In genomic region chr11:36619502-36619901, GRCh38 we compare ENCODE assay signal across 13 cellular contexts. TPM values are rescaled to one million over a fixed set of nuclear protein-coding genes. Genes with fewer than 3 reads are reported as not detected.
DNase-seq lines count a peak whose midpoint lies in the region; ATAC-seq and TF ChIP-seq lines count a peak whose summit lies in the region.
"Had no signal": no experiment of that assay in that cellular context is flagged by ENCODE, and none has a peak within 500 bp of the region (broad histone marks: within the 10 kb centered on the region; RNA-seq: fewer than 3 reads in every experiment).

No MANE protein-coding gene starts in this region.

- TF ChIP-seq CTCF in GM12865 (IDR thresholded peaks at IDR 0.05; ENCODE audit: insufficient read depth, low read depth, low read length, missing control alignments): no peak
- TF ChIP-seq CTCF in dorsolateral prefrontal cortex (IDR thresholded peaks at IDR 0.05 in 54 of 56, conservative IDR thresholded peaks at IDR 0.05 in 2 of 56; ENCODE audit: low read depth in 1 of 56, partially characterized antibody in 56 of 56): no peak
- no peak for TF ChIP-seq CTCF in parathyroid adenoma (IDR thresholded peaks at IDR 0.05)
- TF ChIP-seq CTCF in activated CD8-positive, alpha-beta T cell treated with anti-CD3 and anti-CD28 coated beads for 36 hours (IDR thresholded peaks at IDR 0.05): no peak
- no peak for TF ChIP-seq CTCF in neural progenitor cell (IDR thresholded peaks at IDR 0.05)

- POLR2A ChIA-PET in activated CD8-positive, alpha-beta T cell treated with anti-CD3 and anti-CD28 coated beads for 36 hours (lab: Charles Lee): no interaction called here

- no peaks in the 10 kb centered on the region for H3K4me1 Mint-ChIP-seq in activated CD8-positive, alpha-beta T cell treated with anti-CD3 and anti-CD28 coated beads for 36 hours (ENCODE audit: low read depth)
- no peaks in the 10 kb centered on the region for H3K4me1 Mint-ChIP-seq in neural progenitor cell
- H3K4me1 Mint-ChIP-seq: activated naive CD8-positive, alpha-beta T cell treated with anti-CD3 and anti-CD28 coated beads for 36 hours; GM23338 had no signal

- H3K9ac ChIP-seq in parathyroid adenoma (no peak overlapping the region), neural progenitor cell (no peak overlapping the region)

- H3K27ac ChIP-seq in dorsolateral prefrontal cortex (peak overlapping the region in 6 of 59 donors; percentile 6 to 56 (median 30)), parathyroid adenoma (no peak overlapping the region), neural progenitor cell (no peak overlapping the region)

- no peaks in the 10 kb centered on the region for H3K36me3 Mint-ChIP-seq in activated CD8-positive, alpha-beta T cell treated with anti-CD3 and anti-CD28 coated beads for 36 hours (ENCODE audit: low read depth)
- H3K36me3 Mint-ChIP-seq in neural progenitor cell: no peaks in the 10 kb centered on the region
- H3K36me3 Mint-ChIP-seq: activated naive CD8-positive, alpha-beta T cell treated with anti-CD3 and anti-CD28 coated beads for 36 hours had no signal

- H3K4me2 ChIP-seq in parathyroid adenoma (ENCODE audit: low read length) (peak overlapping the region; percentile 31), neural progenitor cell (no peak overlapping the region)
- H3K4me2 ChIP-seq: GM23338 had no signal

- no peaks in the 10 kb centered on the region for H3K9me3 Mint-ChIP-seq in activated CD8-positive, alpha-beta T cell treated with anti-CD3 and anti-CD28 coated beads for 36 hours
- H3K9me3 Mint-ChIP-seq in neural progenitor cell: no peaks in the 10 kb centered on the region
- H3K9me3 Mint-ChIP-seq: activated naive CD8-positive, alpha-beta T cell treated with anti-CD3 and anti-CD28 coated beads for 36 hours; GM23338; T-helper 2 cell treated with Interferon-gamma antibody and Interleukin-4, amounts not matched to agents 5 μg/mL and 100 μg/mL, for 36 hours had no signal

- H3K27ac Mint-ChIP-seq in activated CD8-positive, alpha-beta T cell treated with anti-CD3 and anti-CD28 coated beads for 36 hours: no peak overlapping the region
- H3K27ac Mint-ChIP-seq in neural progenitor cell: no peak overlapping the region
- H3K27ac Mint-ChIP-seq: activated naive CD8-positive, alpha-beta T cell treated with anti-CD3 and anti-CD28 coated beads for 36 hours; GM23338; T-helper 2 cell treated with Interferon-gamma antibody and Interleukin-4, amounts not matched to agents 5 μg/mL and 100 μg/mL, for 36 hours had no signal

- no peak overlapping the region for H3K4me3 ChIP-seq in GM12865 (ENCODE audit: low read depth, low read length)
- peak overlapping the region in 30 of 59 donors; percentile 0 to 43 (median 18) for H3K4me3 ChIP-seq in dorsolateral prefrontal cortex
- H3K4me3 ChIP-seq in parathyroid adenoma (ENCODE audit: low read depth, low read length): no peak overlapping the region
- no peak overlapping the region for H3K4me3 ChIP-seq in neural progenitor cell
- H3K4me3 ChIP-seq: GM23338 had no signal

- H2AFZ ChIP-seq in parathyroid adenoma (no peak overlapping the region), neural progenitor cell (replicated peaks) (no peak overlapping the region)
- H2AFZ ChIP-seq: GM23338 had no signal

- intact Hi-C loops in dorsolateral prefrontal cortex (cut with DNase I): no loop called here
- intact Hi-C loops in activated CD8-positive, alpha-beta T cell treated with anti-CD3 and anti-CD28 coated beads for 36 hours (cut with micrococcal nuclease): no loop called here

- no peaks in the 10 kb centered on the region for H4K20me1 ChIP-seq in neural progenitor cell (ENCODE audit: low read depth)

- H3K27me3 Mint-ChIP-seq in activated CD8-positive, alpha-beta T cell treated with anti-CD3 and anti-CD28 coated beads for 36 hours: peaks cover 9% of the 10 kb centered on the region
- no peaks in the 10 kb centered on the region for H3K27me3 Mint-ChIP-seq in neural progenitor cell (ENCODE audit: insufficient read depth, low read depth)

- H3K9me3 ChIP-seq in parathyroid adenoma (ENCODE audit: control insufficient read depth, low read length) (no peaks in the 10 kb centered on the region), neural progenitor cell (ENCODE audit: low read depth) (no peaks in the 10 kb centered on the region)

- H3K4me1 ChIP-seq in parathyroid adenoma (no peaks in the 10 kb centered on the region), neural progenitor cell (no peaks in the 10 kb centered on the region)

- H3K79me2 ChIP-seq in parathyroid adenoma (no peaks in the 10 kb centered on the region), neural progenitor cell (ENCODE audit: low read depth) (no peaks in the 10 kb centered on the region)

- no peaks in the 10 kb centered on the region for H3K36me3 ChIP-seq in parathyroid adenoma (ENCODE audit: control insufficient read depth, insufficient read depth, low read length)
- H3K36me3 ChIP-seq in neural progenitor cell: no peaks in the 10 kb centered on the region

- peak; percentile 22 for DNase-seq in GM12865 (ENCODE audit: low read depth)
- peak; percentile 14 for DNase-seq in NCI-H82 treated with DMSO at 0.1 percent for 48 hours (lab: John Stamatoyannopoulos, UW; ENCODE audit: unreplicated experiment)
- DNase-seq in dorsolateral prefrontal cortex: peak in 1 of 10 donors; percentile 19
- DNase-seq in activated CD8-positive, alpha-beta T cell treated with anti-CD3 and anti-CD28 coated beads for 36 hours: no peak
- no peak for DNase-seq in neural progenitor cell (ENCODE audit: low spot score)
- DNase-seq: activated naive CD8-positive, alpha-beta T cell treated with anti-CD3 and anti-CD28 coated beads for 36 hours; naive B cell; PC-3 had no signal

- H3K27me3 ChIP-seq in dorsolateral prefrontal cortex (no peaks in the 10 kb centered on the region), parathyroid adenoma (ENCODE audit: control insufficient read depth, insufficient read depth, low read length) (no peaks in the 10 kb centered on the region), neural progenitor cell (no peaks in the 10 kb centered on the region)

- ATAC-seq in GM19455 (IDR thresholded peaks at IDR 0.05; ENCODE audit: unreplicated experiment) (no peak), HG02588 (IDR thresholded peaks at IDR 0.05; ENCODE audit: unreplicated experiment) (no peak)
- ATAC-seq in activated CD8-positive, alpha-beta T cell treated with anti-CD3 and anti-CD28 coated beads for 36 hours: no peak
- ATAC-seq: GM23338, PC-3 had no signal

- H3F3A ChIP-seq in neural progenitor cell (ENCODE audit: low read depth): no peaks in the 10 kb centered on the region

- no peak overlapping the region for H3K4me3 Mint-ChIP-seq in activated CD8-positive, alpha-beta T cell treated with anti-CD3 and anti-CD28 coated beads for 36 hours
- no peak overlapping the region for H3K4me3 Mint-ChIP-seq in neural progenitor cell
- H3K4me3 Mint-ChIP-seq: activated naive CD8-positive, alpha-beta T cell treated with anti-CD3 and anti-CD28 coated beads for 36 hours; GM23338; T-helper 2 cell treated with Interferon-gamma antibody and Interleukin-4, amounts not matched to agents 5 μg/mL and 100 μg/mL, for 36 hours had no signal

- CTCF ChIA-PET in activated CD8-positive, alpha-beta T cell treated with anti-CD3 and anti-CD28 coated beads for 36 hours (lab: Charles Lee): interaction anchor here (3.9 kb wide), 1 partner anchor 56 kb away, joined by 16 read pairs; no protein-coding TSS in a partner anchor

RNA-seq across cellular contexts. Expression of gene RAG2, which starts 21.5 kb away (rescaled TPM):
- 1 to 10 TPM in 1 of 120 experiments, under 1 TPM in 5, not detected in 114; 0.19 to 1.6 (median 0.27) TPM for total RNA-seq in dorsolateral prefrontal cortex
- total RNA-seq in activated CD8-positive, alpha-beta T cell treated with anti-CD3 and anti-CD28 coated beads for 36 hours: not detected
- 0.06 and 0.15 TPM in 2 replicates for total RNA-seq in neural progenitor cell (ENCODE audit: low replicate concordance)
- total RNA-seq: activated naive CD8-positive, alpha-beta T cell treated with anti-CD3 and anti-CD28 coated beads for 36 hours; GM23338; PC-3 had no signal

RNA-seq across cellular contexts. Expression of gene IFTAP, which starts 25.2 kb away (rescaled TPM):
- 10 to 100 TPM; 18.6 to 50.1 (median 32.4) TPM for total RNA-seq in dorsolateral prefrontal cortex
- 1 to 10 TPM; 2.3 to 3.6 TPM for total RNA-seq in activated CD8-positive, alpha-beta T cell treated with anti-CD3 and anti-CD28 coated beads for 36 hours
- total RNA-seq in neural progenitor cell (ENCODE audit: low replicate concordance): 63.5 and 112 TPM in 2 replicates

RNA-seq across cellular contexts. Expression of gene RAG1, which starts 51.7 kb away (rescaled TPM):
- total RNA-seq in dorsolateral prefrontal cortex (1 to 10 TPM in 51 of 120 experiments, under 1 TPM in 69; 0.14 to 3.4 (median 0.92) TPM), neural progenitor cell (ENCODE audit: low replicate concordance) (0.62 and 0.84 TPM in 2 replicates)
- total RNA-seq in activated CD8-positive, alpha-beta T cell treated with anti-CD3 and anti-CD28 coated beads for 36 hours: under 1 TPM; 0.16 to 0.36 TPM

Comparison
In these comparisons a context has a peak if more than half of its experiments do, and no peak if none do; other contexts are left out.
1. DNase-seq: peak in GM12865 (single experiment) and NCI-H82 treated with DMSO at 0.1 percent for 48 hours (single experiment); none in activated CD8-positive, alpha-beta T cell treated with anti-CD3 and anti-CD28 coated beads for 36 hours (single experiment) and neural progenitor cell (single experiment).
2. H3K4me3 ChIP-seq: peak in dorsolateral prefrontal cortex (30 of 59); none in GM12865 (single experiment), parathyroid adenoma (single experiment) and neural progenitor cell (single experiment).
3. RNA of gene IFTAP, which starts 25.2 kb away (total RNA-seq): 63.5 to 112 TPM in neural progenitor cell and 18.6 to 50.1 TPM in dorsolateral prefrontal cortex; 2.3 to 3.6 TPM in activated CD8-positive, alpha-beta T cell treated with anti-CD3 and anti-CD28 coated beads for 36 hours; every median in the first group is over 4 times any median in the second.